34 cellular contexts compared by ENCODE assay signal in genomic region chr17:79350516-79350915, GRCh38.
"Had no signal": no experiment of that assay in that cellular context is flagged by ENCODE, and none has a peak within 500 bp of the region (broad histone marks: within the 10 kb centered on the region; RNA-seq: fewer than 3 reads in every experiment).

No MANE protein-coding gene starts in this region.

- H3K27me3 ChIP-seq: brain microvascular endothelial cell had no signal

- H3K4me1 Mint-ChIP-seq: activated B cell treated with CpG ODN at 0.5 μM for 24 hours; activated CD4-positive, alpha-beta T cell treated with anti-CD3 and anti-CD28 coated beads, Interleukin-2, amount 10 ng/mL, durations not matched to agents 24 days and 14 days; activated naive CD8-positive, alpha-beta T cell treated with anti-CD3 and anti-CD28 coated beads for 36 hours; activated T-helper 17 cell treated with anti-CD3 and anti-CD28 coated beads, Interleukin-2, amount 50 U/mL, for 72 hours had no signal

- ATAC-seq: activated CD8-positive, alpha-beta T cell treated with anti-CD3 and anti-CD28 coated beads for 36 hours; activated naive CD4-positive, alpha-beta T cell treated with anti-CD3 and anti-CD28 coated beads, Interleukin-2, amount 50 U/mL, for 72 hours; activated T-cell treated with anti-CD3 and anti-CD28 coated beads, Interleukin-2, amount 50 U/mL, for 4 hours; activated T-cell treated with anti-CD3 and anti-CD28 coated beads, Interleukin-2, amount 50 U/mL, for 72 hours; activated T-helper 17 cell treated with anti-CD3 and anti-CD28 coated beads, Interleukin-2, amount 50 U/mL, for 72 hours; body of pancreas had no signal

- H3K27ac ChIP-seq: adrenal gland, body of pancreas, brain microvascular endothelial cell, breast epithelium, VCaP had no signal

- H3K9me3 Mint-ChIP-seq: activated CD4-positive, alpha-beta T cell treated with anti-CD3 and anti-CD28 coated beads, Interleukin-2, amount 10 ng/mL, durations not matched to agents 24 days and 14 days; activated T-helper 1 cell treated with anti-CD3 and anti-CD28 coated beads, Interleukin-12 subunit alpha, Interleukin-12 subunit beta, Interleukin-2, Interleukin-4 antibody, amounts not matched to agents 30 ng/mL and 10 ng/mL and 1 ng/mL, durations not matched to agents 14 hours and 24 hours and 36 hours; activated T-helper 17 cell treated with anti-CD3 and anti-CD28 coated beads, Interleukin-2, amount 50 U/mL, for 72 hours had no signal

- H3K27ac Mint-ChIP-seq: activated B cell treated with CpG ODN at 0.5 μM for 24 hours; activated CD4-positive, alpha-beta memory T cell treated with anti-CD3 and anti-CD28 coated beads for 36 hours; activated CD4-positive, alpha-beta T cell treated with anti-CD3 and anti-CD28 coated beads, Interleukin-2, amount 10 ng/mL, durations not matched to agents 24 days and 14 days; activated CD8-positive, alpha-beta T cell treated with anti-CD3 and anti-CD28 coated beads for 36 hours; activated naive CD4-positive, alpha-beta T cell treated with anti-CD3 and anti-CD28 coated beads for 36 hours; activated naive CD4-positive, alpha-beta T cell treated with anti-CD3 and anti-CD28 coated beads, Interleukin-2, amount 50 U/mL, for 72 hours; activated naive CD8-positive, alpha-beta T cell treated with anti-CD3 and anti-CD28 coated beads for 36 hours; activated T-cell treated with anti-CD3 and anti-CD28 coated beads, Interleukin-2, amount 50 U/mL, for 72 hours; activated T-helper 1 cell treated with anti-CD3 and anti-CD28 coated beads, Interleukin-12 subunit alpha, Interleukin-12 subunit beta, Interleukin-2, Interleukin-4 antibody, amounts not matched to agents 30 ng/mL and 10 ng/mL and 1 ng/mL, durations not matched to agents 14 hours and 24 hours and 36 hours; activated T-helper 17 cell treated with anti-CD3 and anti-CD28 coated beads, Interleukin-2, amount 50 U/mL, for 72 hours; T-helper 1 cell treated with Interleukin-12 subunit alpha and Interleukin-12 subunit beta and Interleukin-4 antibody, amounts not matched to agents 30 μg/mL and 1 μg/mL, for 36 hours; T-helper 2 cell treated with Interferon-gamma antibody and Interleukin-4, amounts not matched to agents 5 μg/mL and 100 μg/mL, for 36 hours had no signal

- H3K4me3 Mint-ChIP-seq: activated B cell treated with CpG ODN at 0.5 μM for 24 hours; activated CD4-positive, alpha-beta memory T cell treated with anti-CD3 and anti-CD28 coated beads for 36 hours; activated CD4-positive, alpha-beta T cell treated with anti-CD3 and anti-CD28 coated beads, Interleukin-2, amount 10 ng/mL, durations not matched to agents 24 days and 14 days; activated CD8-positive, alpha-beta T cell treated with anti-CD3 and anti-CD28 coated beads for 36 hours; activated naive CD4-positive, alpha-beta T cell treated with anti-CD3 and anti-CD28 coated beads for 36 hours; activated naive CD8-positive, alpha-beta T cell treated with anti-CD3 and anti-CD28 coated beads for 36 hours; activated T-cell treated with anti-CD3 and anti-CD28 coated beads, Interleukin-2, amount 50 U/mL, for 4 hours; activated T-cell treated with anti-CD3 and anti-CD28 coated beads, Interleukin-2, amount 50 U/mL, for 72 hours; activated T-helper 1 cell treated with anti-CD3 and anti-CD28 coated beads, Interleukin-12 subunit alpha, Interleukin-12 subunit beta, Interleukin-2, Interleukin-4 antibody, amounts not matched to agents 30 ng/mL and 10 ng/mL and 1 ng/mL, durations not matched to agents 14 hours and 24 hours and 36 hours; activated T-helper 17 cell treated with anti-CD3 and anti-CD28 coated beads, Interleukin-2, amount 50 U/mL, for 72 hours; T-helper 1 cell treated with Interleukin-12 subunit alpha and Interleukin-12 subunit beta and Interleukin-4 antibody, amounts not matched to agents 30 μg/mL and 1 μg/mL, for 36 hours; T-helper 2 cell treated with Interferon-gamma antibody and Interleukin-4, amounts not matched to agents 5 μg/mL and 100 μg/mL, for 36 hours had no signal

- H3K36me3 Mint-ChIP-seq: activated CD4-positive, alpha-beta memory T cell treated with anti-CD3 and anti-CD28 coated beads for 36 hours; activated naive CD8-positive, alpha-beta T cell treated with anti-CD3 and anti-CD28 coated beads for 36 hours had no signal

- H3K36me3 ChIP-seq: adrenal gland, brain microvascular endothelial cell, breast epithelium had no signal

- H3K4me1 ChIP-seq: adrenal gland, body of pancreas, breast epithelium had no signal

- H3K4me3 ChIP-seq: adrenal gland, body of pancreas, breast epithelium had no signal

- DNase-seq: activated B cell treated with CpG ODN at 0.5 μM for 24 hours; activated CD4-positive, alpha-beta memory T cell treated with anti-CD3 and anti-CD28 coated beads for 36 hours; activated CD4-positive, alpha-beta T cell treated with anti-CD3 and anti-CD28 coated beads for 4 hours; activated CD4-positive, alpha-beta T cell treated with anti-CD3 and anti-CD28 coated beads, Interleukin-2, amount 10 ng/mL, durations not matched to agents 24 days and 14 days; activated CD4-positive, alpha-beta T cell treated with anti-CD3 and anti-CD28 coated beads, Interleukin-2, amount 50 U/mL, for 1 hour; activated CD4-positive, alpha-beta T cell treated with anti-CD3 and anti-CD28 coated beads, Interleukin-2, amount 50 U/mL, for 4 hours; activated CD4-positive, CD25-positive, alpha-beta regulatory T cell treated with anti-CD3 and anti-CD28 coated beads, Interleukin-2, amount 50 U/mL, for 72 hours; activated CD8-positive, alpha-beta T cell treated with anti-CD3 and anti-CD28 coated beads for 36 hours; activated effector memory CD4-positive, alpha-beta T cell treated with anti-CD3 and anti-CD28 coated beads, Interleukin-2, amount 50 U/mL, for 16 hours; activated gamma-delta T cell treated with Interleukin-2 at 50 U/mL for 16 hours; activated naive CD4-positive, alpha-beta T cell; activated naive CD4-positive, alpha-beta T cell treated with anti-CD3 and anti-CD28 coated beads for 36 hours; activated naive CD4-positive, alpha-beta T cell treated with anti-CD3 and anti-CD28 coated beads, Interleukin-2, amount 50 U/mL, for 16 hours; activated naive CD8-positive, alpha-beta T cell treated with anti-CD3 and anti-CD28 coated beads for 36 hours; activated T-cell treated with anti-CD3 and anti-CD28 coated beads for 4 hours; activated T-cell treated with anti-CD3 and anti-CD28 coated beads, Interleukin-2, amount 50 U/mL, for 1 hour; activated T-cell treated with anti-CD3 and anti-CD28 coated beads, Interleukin-2, amount 50 U/mL, for 4 hours; activated T-cell treated with anti-CD3 and anti-CD28 coated beads, Interleukin-2, amount 50 U/mL, for 72 hours; adrenal gland; amniotic stem cell; aorta; body of pancreas; brain microvascular endothelial cell; central memory CD4-positive, alpha-beta T cell; T-helper 1 cell; T-helper 2 cell; T-helper 9 cell had no signal

- H3K9me3 ChIP-seq: adrenal gland, body of pancreas had no signal
